ENCODE assay signal across 31 cellular contexts in the genomic region with DNA sequence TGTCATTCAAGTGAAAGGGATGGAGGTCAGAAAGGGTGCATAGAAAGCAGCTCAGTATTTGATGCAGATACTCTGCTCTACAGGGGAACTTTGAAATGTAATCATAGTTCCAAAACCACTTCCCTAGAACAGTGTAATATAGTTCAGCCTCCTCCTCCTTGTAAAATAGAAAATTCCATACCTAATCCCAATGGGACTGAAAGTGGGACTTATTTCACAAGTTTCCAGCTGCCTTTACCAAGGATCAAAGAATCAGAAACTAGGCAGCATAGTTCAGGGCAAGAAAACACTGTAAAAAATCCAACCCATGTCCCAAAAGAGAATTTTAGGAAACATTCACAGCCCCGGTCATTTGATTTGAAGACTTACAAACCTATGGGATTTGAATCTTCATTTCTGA. TPM values are rescaled to one million over a fixed set of nuclear protein-coding genes. Genes with fewer than 3 reads are reported as not detected.
"Had no signal": no experiment of that assay in that cellular context is flagged by ENCODE, and none has a peak within 500 bp of the region (broad histone marks: within the 10 kb centered on the region; RNA-seq: fewer than 3 reads in every experiment).

No MANE protein-coding gene starts in this region.

- H3K4me1 ChIP-seq: gastrocnemius medialis, neural progenitor cell, testis, transverse colon had no signal

- H2AFZ ChIP-seq: hepatocyte, neural progenitor cell had no signal

- ATAC-seq: esophagus mucosa; gastrocnemius medialis; left cardiac atrium; natural killer cell; stimulated activated naive CD8-positive, alpha-beta T cell treated with anti-CD3 and anti-CD28 coated beads, Interleukin-15, Interleukin-2, amounts not matched to agents 100 U/mL and 50 U/mL, for 24 hours had no signal

- H3K4me3 ChIP-seq: gastrocnemius medialis, hepatocyte, neural progenitor cell, right atrium auricular region, testis, transverse colon had no signal

- H3K79me2 ChIP-seq: hepatocyte had no signal

- H3K9me3 ChIP-seq: gastrocnemius medialis, right atrium auricular region, testis, transverse colon had no signal

- DNase-seq: activated CD4-positive, alpha-beta memory T cell treated with anti-CD3 and anti-CD28 coated beads for 36 hours; activated CD4-positive, alpha-beta T cell treated with anti-CD3 and anti-CD28 coated beads for 48 hours; activated CD8-positive, alpha-beta memory T cell treated with anti-CD3 and anti-CD28 coated beads, Interleukin-2, amount 50 U/mL, for 4 hours; activated gamma-delta T cell treated with Interleukin-2 at 50 U/mL for 16 hours; activated naive CD4-positive, alpha-beta T cell treated with anti-CD3 and anti-CD28 coated beads, Interleukin-2, amount 50 U/mL, for 16 hours; activated T-cell treated with anti-CD3 and anti-CD28 coated beads, Interleukin-2, amount 50 U/mL, for 1 hour; amniotic stem cell; caudate nucleus; gastrocnemius medialis; islet precursor cell; left cardiac atrium; midbrain; natural killer cell; occipital lobe; stimulated activated CD4-positive, alpha-beta T cell treated with anti-CD3 and anti-CD28 coated beads, Interleukin-2, amount 100 ng/mL, for 48 hours; stimulated activated naive CD8-positive, alpha-beta T cell treated with anti-CD3 and anti-CD28 coated beads, Interleukin-15, Interleukin-2, amounts not matched to agents 100 U/mL and 50 U/mL, for 24 hours; T-helper 9 cell; transverse colon had no signal

- H3K27me3 Mint-ChIP-seq: activated CD4-positive, alpha-beta memory T cell treated with anti-CD3 and anti-CD28 coated beads for 36 hours; memory B cell had no signal

- H3K27ac Mint-ChIP-seq: activated CD4-positive, alpha-beta memory T cell treated with anti-CD3 and anti-CD28 coated beads for 36 hours; activated T-helper 1 cell treated with anti-CD3 and anti-CD28 coated beads, Interleukin-12 subunit alpha, Interleukin-12 subunit beta, Interleukin-2, Interleukin-4 antibody, amounts not matched to agents 30 ng/mL and 10 ng/mL and 1 ng/mL, durations not matched to agents 14 hours and 24 hours and 36 hours; memory B cell; natural killer cell; neural progenitor cell had no signal

- H3K4me1 Mint-ChIP-seq: neural progenitor cell had no signal

- H3K4me2 ChIP-seq: hepatocyte, neural progenitor cell had no signal

- H3K4me3 Mint-ChIP-seq: activated CD4-positive, alpha-beta memory T cell treated with anti-CD3 and anti-CD28 coated beads for 36 hours; activated T-helper 1 cell treated with anti-CD3 and anti-CD28 coated beads, Interleukin-12 subunit alpha, Interleukin-12 subunit beta, Interleukin-2, Interleukin-4 antibody, amounts not matched to agents 30 ng/mL and 10 ng/mL and 1 ng/mL, durations not matched to agents 14 hours and 24 hours and 36 hours; memory B cell; natural killer cell; neural progenitor cell had no signal

- H3K27me3 ChIP-seq: gastrocnemius medialis, hepatocyte, neural progenitor cell, right atrium auricular region, testis, transverse colon had no signal

- H3K9ac ChIP-seq: neural progenitor cell had no signal

- H3K27ac ChIP-seq: gastrocnemius medialis, hepatocyte, neural progenitor cell, right atrium auricular region, transverse colon, VCaP had no signal

RNA-seq across cellular contexts. Expression of a gene that starts 8.1 kb away (rescaled TPM):
- total RNA-seq: activated CD4-positive, alpha-beta memory T cell treated with anti-CD3 and anti-CD28 coated beads for 36 hours; activated CD8-positive, alpha-beta memory T cell treated with anti-CD3 and anti-CD28 coated beads for 36 hours; activated T-helper 1 cell treated with anti-CD3 and anti-CD28 coated beads, Interleukin-12 subunit alpha, Interleukin-12 subunit beta, Interleukin-2, Interleukin-4 antibody, amounts not matched to agents 30 ng/mL and 10 ng/mL and 1 ng/mL, durations not matched to agents 14 hours and 24 hours and 36 hours; endothelial cell of umbilical vein; esophagus mucosa; gastrocnemius medialis; hepatocyte; left cardiac atrium; liver; natural killer cell; occipital lobe; pulmonary artery endothelial cell; right atrium auricular region; transverse colon; urinary bladder had no signal
- polyA plus RNA-seq: endothelial cell of umbilical vein, liver, urinary bladder had no signal
